11 cellular contexts compared by ENCODE assay signal in genomic region chr7:4937411-4937810, GRCh38. TPM values are rescaled to one million over a fixed set of nuclear protein-coding genes. Genes with fewer than 3 reads are reported as not detected.
"Had no signal": no experiment of that assay in that cellular context is flagged by ENCODE, and none has a peak within 500 bp of the region (broad histone marks: within the 10 kb centered on the region; RNA-seq: fewer than 3 reads in every experiment).

No MANE protein-coding gene starts in this region.

- H3K4me1 ChIP-seq: HAP-1 had no signal

- H3K27ac ChIP-seq: GM23248 had no signal

- H3K9me3 ChIP-seq: HAP-1 had no signal

- DNase-seq: GM23248, GOT3, H7, HFFc6, IMR-90, KG1 had no signal

- H3K4me3 ChIP-seq: GM23248, HAP-1, K562 had no signal

- ATAC-seq: HCT116, K562 had no signal

- H3K36me3 ChIP-seq: HAP-1 had no signal

RNA-seq across cellular contexts. Expression of gene MMD2, which starts 21.6 kb away (rescaled TPM):
- total RNA-seq: GM23248, H4, H7, HFFc6, HT-29, IMR-90, K562 had no signal

RNA-seq across cellular contexts. Expression of gene RADIL, which starts 53.9 kb away (rescaled TPM):
- total RNA-seq: HT-29 had no signal
